Comparison of ENCODE assay signal across 8 cellular contexts in the genomic region with DNA sequence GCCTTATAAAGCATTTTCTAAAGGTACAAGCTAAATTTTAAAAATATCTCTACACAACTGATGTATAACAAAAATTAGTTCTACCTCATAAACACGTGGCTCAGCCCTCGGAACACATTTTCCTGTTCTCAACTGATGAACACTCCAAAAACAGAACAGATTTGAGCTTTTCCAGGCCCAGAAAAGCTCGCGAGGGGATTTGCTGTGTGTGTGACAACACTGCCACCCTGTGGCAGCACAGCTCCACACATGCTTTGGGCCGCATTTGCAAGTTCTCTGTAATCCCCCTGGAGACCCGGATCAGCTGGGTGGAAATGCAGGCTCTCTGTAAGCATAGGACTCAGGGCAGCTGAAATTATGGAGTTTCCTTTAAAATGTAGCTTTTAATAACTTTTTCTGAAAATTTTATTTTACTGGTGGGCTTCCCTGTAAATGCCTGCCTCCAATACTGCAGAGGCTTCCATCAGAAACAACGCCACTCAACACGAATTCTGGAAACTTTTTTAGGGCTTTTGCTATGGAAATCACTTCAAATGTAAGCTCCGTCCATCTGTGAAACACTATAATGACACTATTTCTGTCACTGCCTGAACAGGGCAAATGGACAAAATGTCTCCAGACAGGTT.
DNase-seq lines count a peak whose midpoint lies in the region; ATAC-seq and TF ChIP-seq lines count a peak whose summit lies in the region.

No MANE protein-coding gene starts in this region.

- ATAC-seq in DND-41 (ENCODE audit: insufficient read depth, low read depth): peak; percentile 77
- peak; percentile 45 for ATAC-seq in HG02610 (IDR thresholded peaks at IDR 0.05; ENCODE audit: unreplicated experiment)
- ATAC-seq in activated CD8-positive, alpha-beta T cell treated with anti-CD3 and anti-CD28 coated beads for 36 hours: peak; percentile 70
- no peak for ATAC-seq in HG02623 (IDR thresholded peaks at IDR 0.05; ENCODE audit: unreplicated experiment)

- no peak overlapping the region for H3K4me3 Mint-ChIP-seq in activated CD8-positive, alpha-beta T cell treated with anti-CD3 and anti-CD28 coated beads for 36 hours
- no peak overlapping the region for H3K4me3 Mint-ChIP-seq in mesothelial cell of epicardium

- H3K79me2 ChIP-seq in DND-41 (ENCODE audit: insufficient read depth, low read length): no peaks in the 10 kb centered on the region

- intact Hi-C loops in activated CD8-positive, alpha-beta T cell treated with anti-CD3 and anti-CD28 coated beads for 36 hours (cut with micrococcal nuclease): no loop called here

- CTCF ChIA-PET in activated CD8-positive, alpha-beta T cell treated with anti-CD3 and anti-CD28 coated beads for 36 hours (lab: Charles Lee): interaction anchor here (0.6 to 5.5 kb wide), 71 partner anchors 9 to 1166 kb away, joined by 3 to 81 read pairs (median 4); a partner anchor contains a TSS

- POLR2A ChIA-PET in activated CD8-positive, alpha-beta T cell treated with anti-CD3 and anti-CD28 coated beads for 36 hours (lab: Charles Lee): no interaction called here

- DNase-seq in DND-41: peak; percentile 59
- DNase-seq in NCI-H446 treated with DMSO at 0.1 percent for 48 hours (lab: John Stamatoyannopoulos, UW): peak; percentile 49
- DNase-seq in activated CD8-positive, alpha-beta T cell treated with anti-CD3 and anti-CD28 coated beads for 36 hours: peak; percentile 65
- peak; percentile 20 for DNase-seq in effector CD8-positive, alpha-beta T cell (lab: John Stamatoyannopoulos, UW)
- peak; percentile 37 to 77 for DNase-seq in mesothelial cell of epicardium (ENCODE audit: low spot score in 2 of 2, unreplicated experiment in 2 of 2)
- peak; percentile 23 for DNase-seq in stimulated activated CD8-positive, alpha-beta memory T cell treated with anti-CD3 and anti-CD28 coated beads, Interleukin-4, amount 100 ng/mL, for 24 hours (ENCODE audit: low read depth)

- H3K27me3 ChIP-seq in DND-41 (ENCODE audit: insufficient read depth, low read length, poor library complexity): no peaks in the 10 kb centered on the region

- H3K27ac Mint-ChIP-seq in activated CD8-positive, alpha-beta T cell treated with anti-CD3 and anti-CD28 coated beads for 36 hours: no peak overlapping the region
- H3K27ac Mint-ChIP-seq in mesothelial cell of epicardium: no peak overlapping the region

- no peak overlapping the region for H3K9ac ChIP-seq in DND-41 (ENCODE audit: low read depth, low read length)

- H3K4me2 ChIP-seq in DND-41 (ENCODE audit: insufficient read depth, low read length): no peak overlapping the region

- H3K36me3 ChIP-seq in DND-41 (ENCODE audit: insufficient read depth, low read length): no peaks in the 10 kb centered on the region

- H3K36me3 Mint-ChIP-seq in activated CD8-positive, alpha-beta T cell treated with anti-CD3 and anti-CD28 coated beads for 36 hours (ENCODE audit: low read depth): no peaks in the 10 kb centered on the region
- no peaks in the 10 kb centered on the region for H3K36me3 Mint-ChIP-seq in mesothelial cell of epicardium

- H3K27ac ChIP-seq in DND-41 (ENCODE audit: low read length): no peak overlapping the region

- peaks cover 11% of the 10 kb centered on the region for H3K27me3 Mint-ChIP-seq in activated CD8-positive, alpha-beta T cell treated with anti-CD3 and anti-CD28 coated beads for 36 hours
- peaks cover 1% of the 10 kb centered on the region for H3K27me3 Mint-ChIP-seq in mesothelial cell of epicardium (ENCODE audit: low read depth)

- H2AFZ ChIP-seq in DND-41 (ENCODE audit: low read depth, low read length): no peak overlapping the region

- no peaks in the 10 kb centered on the region for H3K9me3 ChIP-seq in DND-41 (ENCODE audit: insufficient read depth, low read length, severe bottlenecking)

- peak; percentile 94 for TF ChIP-seq CTCF in DND-41 (IDR thresholded peaks at IDR 0.05; ENCODE audit: borderline replicate concordance, extremely low read depth, low read length, poor library complexity, severe bottlenecking)
- peak; percentile 96 for TF ChIP-seq CTCF in activated CD8-positive, alpha-beta T cell treated with anti-CD3 and anti-CD28 coated beads for 36 hours (IDR thresholded peaks at IDR 0.05)
- TF ChIP-seq CTCF in mesothelial cell of epicardium (IDR thresholded peaks at IDR 0.05; ENCODE audit: unreplicated experiment): peak; percentile 91

- H3K9me3 Mint-ChIP-seq in activated CD8-positive, alpha-beta T cell treated with anti-CD3 and anti-CD28 coated beads for 36 hours: no peaks in the 10 kb centered on the region
- H3K9me3 Mint-ChIP-seq in mesothelial cell of epicardium: peaks cover 10% of the 10 kb centered on the region

- H4K20me1 ChIP-seq in DND-41 (ENCODE audit: insufficient read depth, low read length): no peaks in the 10 kb centered on the region

- no peaks in the 10 kb centered on the region for H3K4me1 ChIP-seq in DND-41 (ENCODE audit: insufficient read depth, low read length)

- no peak overlapping the region for H3K4me3 ChIP-seq in DND-41 (ENCODE audit: low read depth in 1 of 2, low read length in 2 of 2)

- H3K4me1 Mint-ChIP-seq in activated CD8-positive, alpha-beta T cell treated with anti-CD3 and anti-CD28 coated beads for 36 hours (ENCODE audit: low read depth): peaks cover 6% of the 10 kb centered on the region
- H3K4me1 Mint-ChIP-seq in mesothelial cell of epicardium: peaks cover 4% of the 10 kb centered on the region
